Comparison of ENCODE assay signal across 8 cellular contexts in the genomic region with DNA sequence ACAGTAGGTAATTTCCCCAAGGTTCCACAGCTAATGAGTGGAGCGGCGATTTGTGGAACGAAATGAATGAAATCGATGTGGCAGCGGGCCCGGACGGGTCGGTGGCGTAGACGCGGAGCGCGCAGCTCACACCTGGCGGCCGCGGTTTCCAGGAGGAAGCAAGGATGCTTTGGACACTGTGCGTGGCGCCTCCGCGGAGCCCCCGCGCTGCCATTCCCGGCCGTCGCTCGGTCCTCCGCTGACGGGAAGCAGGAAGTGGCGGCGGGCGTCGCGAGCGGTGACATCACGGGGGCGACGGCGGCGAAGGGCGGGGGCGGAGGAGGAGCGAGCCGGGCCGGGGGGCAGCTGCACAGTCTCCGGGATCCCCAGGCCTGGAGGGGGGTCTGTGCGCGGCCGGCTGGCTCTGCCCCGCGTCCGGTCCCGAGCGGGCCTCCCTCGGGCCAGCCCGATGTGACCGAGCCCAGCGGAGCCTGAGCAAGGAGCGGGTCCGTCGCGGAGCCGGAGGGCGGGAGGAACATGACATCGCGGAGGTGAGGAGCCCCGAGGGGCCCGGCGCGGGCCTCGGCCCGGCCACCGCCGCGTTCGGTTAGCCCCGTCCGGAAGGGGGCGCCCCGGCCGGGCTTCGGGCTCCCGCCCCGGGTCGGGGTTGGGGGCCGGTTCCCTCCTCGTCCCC. TPM values are rescaled to one million over a fixed set of nuclear protein-coding genes. Genes with fewer than 3 reads are reported as not detected.
DNase-seq lines count a peak whose midpoint lies in the region; FAIRE-seq and TF ChIP-seq lines count a peak whose summit lies in the region.

A gene (plus strand): TSS at position 352 of the 673 bp plus-strand sequence. CDS start 165 bp downstream, at position 517.

- TF ChIP-seq CTCF in neutrophil (IDR thresholded peaks at IDR 0.05) = peak; percentile 30

- H3K36me3 ChIP-seq in ES-I3 (ENCODE audit: insufficient read depth, low read length) = no peaks in the 10 kb centered on the region
- H3K36me3 ChIP-seq in GM23248 (ENCODE audit: low read depth) = no peaks in the 10 kb centered on the region
- H3K36me3 ChIP-seq in neutrophil = no peaks in the 10 kb centered on the region

- H3K9ac ChIP-seq in ES-I3 (ENCODE audit: low read depth, low read length) (peak within 1 kb of the TSS; percentile 85), GM23248 (peak within 1 kb of the TSS; percentile 97)

- peak within 1 kb of the TSS; percentile 93 for H3K27ac ChIP-seq in GM23248
- peak within 1 kb of the TSS; percentile 92 for H3K27ac ChIP-seq in neutrophil
- H3K27ac ChIP-seq in substantia nigra (ENCODE audit: low read depth, low read length, poor library complexity, severe bottlenecking) = peak within 1 kb of the TSS; percentile 92

- H2AFZ ChIP-seq in GM23248 = peak within 1 kb of the TSS; percentile 93

- 0 out of 2 replicates have a peak, but pooled peaks cover 4% of the 10 kb centered on the region for H4K20me1 ChIP-seq in GM23248 (ENCODE audit: insufficient read depth)

- peaks cover 17% of the 10 kb centered on the region for H3F3A ChIP-seq in GM23248 (ENCODE audit: insufficient read depth)

- peak within 1 kb of the TSS; percentile 89 for H3K4me3 ChIP-seq in GM23248
- H3K4me3 ChIP-seq in neutrophil (ENCODE audit: low read depth in 1 of 2, low read length in 1 of 2) = peak within 1 kb of the TSS; percentile 86 to 97

- no peak for FAIRE-seq in frontal cortex (lab: Jason Lieb, UNC)

- DNase-seq in GM23248 (peak; percentile 89), Kasumi-1 (lab: John Stamatoyannopoulos, UW) (peak; percentile 77 to 78), SK-MEL-5 (ENCODE audit: low read depth, low spot score) (peak; percentile 82), frontal cortex (ENCODE audit: low spot score in 2 of 2) (peak; percentile 87 to 89), substantia nigra (lab: John Stamatoyannopoulos, UW) (peak; percentile 33 to 92 (median 83))
- DNase-seq in activated naive CD4-positive, alpha-beta T cell (lab: John Stamatoyannopoulos, UW) = peak; percentile 75 to 84 (median 80)

- 1% methylated on average over 37 to 71 of the region's 86 CpGs for WGBS in GM23248 (ENCODE audit: low coverage in 1 of 2, low lambda C conversion rate in 2 of 2, missing lambda C conversion rate in 2 of 2), 2 experiments

- H3K27me3 ChIP-seq in GM23248 (replicated peaks; ENCODE audit: insufficient read depth) (no peaks in the 10 kb centered on the region), neutrophil (no peaks in the 10 kb centered on the region)

- H3K9me3 ChIP-seq in ES-I3 (ENCODE audit: control insufficient read depth, insufficient read depth, low read length) (no peaks in the 10 kb centered on the region), GM23248 (ENCODE audit: low read depth) (no peaks in the 10 kb centered on the region), neutrophil (no peaks in the 10 kb centered on the region)

- peaks cover 53% of the 10 kb centered on the region for H3K79me2 ChIP-seq in GM23248 (ENCODE audit: insufficient read depth)

- no peaks in the 10 kb centered on the region for H3K9me2 ChIP-seq in GM23248 (ENCODE audit: insufficient read depth)

- in situ Hi-C loops in GM23248 (cut with MboI) (no loop called here), SK-MEL-5 (cut with HindIII; ENCODE audit: low pct_unique_long_range_greater_than_20kb, low sequenced_read_pairs) (no loop called here)

- no peaks in the 10 kb centered on the region; the same call in 1 of the 2 replicates for H3K4me1 ChIP-seq in ES-I3 (ENCODE audit: insufficient read depth, low read length)
- H3K4me1 ChIP-seq in GM23248 (ENCODE audit: insufficient read depth) = peaks cover 29% of the 10 kb centered on the region
- H3K4me1 ChIP-seq in neutrophil (ENCODE audit: control insufficient read depth in 1 of 2, insufficient read depth in 1 of 2, low read depth in 1 of 2, low read length in 1 of 2) = peaks cover 14 to 16% of the 10 kb centered on the region in 2 experiments

- H3K4me2 ChIP-seq in GM23248 (ENCODE audit: unreplicated experiment) = peak within 1 kb of the TSS; percentile 77

RNA-seq across cellular contexts. Expression of the gene that starts here (rescaled TPM):
- total RNA-seq in GM23248 (2014; rRNA removed; shearing (Covaris generic)) = 71.5 and 89.5 TPM in 2 replicates
- 78.0 and 82.3 TPM in 2 replicates for polyA plus RNA-seq in GM23248 (2016; fragmentation: Nextera tagmentation; extraction: Ambion mirVana)
- 78.2 and 82.2 TPM in 2 replicates for total RNA-seq in SK-MEL-5 (2014; rRNA removed; shearing (Covaris generic))
- 81.0 and 102 TPM in 2 replicates for polyA plus RNA-seq in SK-MEL-5 (2015; cell fraction: cytosol; rRNA removed)
- 30.7 and 31.1 TPM in 2 replicates for polyA plus RNA-seq in SK-MEL-5 (2015; cell fraction: nucleus; rRNA removed)
- total RNA-seq in frontal cortex = 83.6 TPM

Comparison
In these comparisons a context has a peak if more than half of its experiments do, and no peak if none do; other contexts are left out.
1. Peak in every context shown above with its lines: DNase-seq, H3K4me3 ChIP-seq and H3K27ac ChIP-seq.